Comparison of ENCODE assay signal across 1 cellular context in the genomic region with DNA sequence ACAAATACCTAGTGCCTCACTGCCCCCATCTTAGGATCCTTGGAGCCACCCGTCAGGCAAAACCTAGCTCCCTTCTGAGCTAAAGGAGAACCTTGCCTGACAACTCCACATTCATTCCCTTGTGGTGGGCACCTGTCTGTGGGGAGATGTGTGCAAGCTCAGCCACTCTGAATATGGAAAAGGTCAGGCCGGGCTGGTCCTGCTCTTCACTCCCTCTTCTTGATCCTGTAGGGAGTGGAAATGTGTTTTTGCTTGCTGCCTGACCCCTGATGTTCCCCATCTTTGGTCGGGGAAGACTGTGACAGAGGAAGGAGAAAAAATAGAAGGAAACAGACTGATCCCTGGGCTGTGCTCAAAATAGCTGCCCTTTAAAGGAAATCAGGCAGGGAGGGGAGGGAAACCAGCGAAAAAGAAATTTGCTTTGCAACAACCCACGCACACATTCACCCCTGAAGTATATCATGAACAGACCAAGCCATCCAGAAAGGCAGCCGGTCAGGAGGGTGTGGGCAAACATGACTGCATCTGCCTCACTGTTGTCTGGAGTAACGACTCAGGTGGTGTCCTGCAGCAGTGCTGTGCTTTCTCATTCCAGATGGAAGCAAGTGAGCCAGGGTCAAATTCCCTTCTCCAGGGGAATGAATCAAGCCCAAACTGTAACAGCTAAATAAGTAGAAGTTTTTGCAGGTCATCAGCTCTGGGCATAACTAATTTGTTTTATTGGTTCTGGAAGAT.
TF ChIP-seq lines count a peak whose summit lies in the region.

No MANE protein-coding gene starts in this region.

TF ChIP-seq in WTC11, 78 proteins besides CTCF, POLR2A, EP300 and RAD21 (continued from another document):
- TF ChIP-seq, protein P1, sequence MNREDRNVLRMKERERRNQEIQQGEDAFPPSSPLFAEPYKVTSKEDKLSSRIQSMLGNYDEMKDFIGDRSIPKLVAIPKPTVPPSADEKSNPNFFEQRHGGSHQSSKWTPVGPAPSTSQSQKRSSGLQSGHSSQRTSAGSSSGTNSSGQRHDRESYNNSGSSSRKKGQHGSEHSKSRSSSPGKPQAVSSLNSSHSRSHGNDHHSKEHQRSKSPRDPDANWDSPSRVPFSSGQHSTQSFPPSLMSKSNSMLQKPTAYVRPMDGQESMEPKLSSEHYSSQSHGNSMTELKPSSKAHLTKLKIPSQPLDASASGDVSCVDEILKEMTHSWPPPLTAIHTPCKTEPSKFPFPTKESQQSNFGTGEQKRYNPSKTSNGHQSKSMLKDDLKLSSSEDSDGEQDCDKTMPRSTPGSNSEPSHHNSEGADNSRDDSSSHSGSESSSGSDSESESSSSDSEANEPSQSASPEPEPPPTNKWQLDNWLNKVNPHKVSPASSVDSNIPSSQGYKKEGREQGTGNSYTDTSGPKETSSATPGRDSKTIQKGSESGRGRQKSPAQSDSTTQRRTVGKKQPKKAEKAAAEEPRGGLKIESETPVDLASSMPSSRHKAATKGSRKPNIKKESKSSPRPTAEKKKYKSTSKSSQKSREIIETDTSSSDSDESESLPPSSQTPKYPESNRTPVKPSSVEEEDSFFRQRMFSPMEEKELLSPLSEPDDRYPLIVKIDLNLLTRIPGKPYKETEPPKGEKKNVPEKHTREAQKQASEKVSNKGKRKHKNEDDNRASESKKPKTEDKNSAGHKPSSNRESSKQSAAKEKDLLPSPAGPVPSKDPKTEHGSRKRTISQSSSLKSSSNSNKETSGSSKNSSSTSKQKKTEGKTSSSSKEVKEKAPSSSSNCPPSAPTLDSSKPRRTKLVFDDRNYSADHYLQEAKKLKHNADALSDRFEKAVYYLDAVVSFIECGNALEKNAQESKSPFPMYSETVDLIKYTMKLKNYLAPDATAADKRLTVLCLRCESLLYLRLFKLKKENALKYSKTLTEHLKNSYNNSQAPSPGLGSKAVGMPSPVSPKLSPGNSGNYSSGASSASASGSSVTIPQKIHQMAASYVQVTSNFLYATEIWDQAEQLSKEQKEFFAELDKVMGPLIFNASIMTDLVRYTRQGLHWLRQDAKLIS (CRISPR knock-in tag; IDR thresholded peaks at IDR 0.05; ENCODE audit: borderline replicate concordance), result no peak
- TF ChIP-seq, protein P2, sequence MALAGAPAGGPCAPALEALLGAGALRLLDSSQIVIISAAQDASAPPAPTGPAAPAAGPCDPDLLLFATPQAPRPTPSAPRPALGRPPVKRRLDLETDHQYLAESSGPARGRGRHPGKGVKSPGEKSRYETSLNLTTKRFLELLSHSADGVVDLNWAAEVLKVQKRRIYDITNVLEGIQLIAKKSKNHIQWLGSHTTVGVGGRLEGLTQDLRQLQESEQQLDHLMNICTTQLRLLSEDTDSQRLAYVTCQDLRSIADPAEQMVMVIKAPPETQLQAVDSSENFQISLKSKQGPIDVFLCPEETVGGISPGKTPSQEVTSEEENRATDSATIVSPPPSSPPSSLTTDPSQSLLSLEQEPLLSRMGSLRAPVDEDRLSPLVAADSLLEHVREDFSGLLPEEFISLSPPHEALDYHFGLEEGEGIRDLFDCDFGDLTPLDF (CRISPR knock-in tag; IDR thresholded peaks at IDR 0.05), result no peak
- TF ChIP-seq, protein P3, sequence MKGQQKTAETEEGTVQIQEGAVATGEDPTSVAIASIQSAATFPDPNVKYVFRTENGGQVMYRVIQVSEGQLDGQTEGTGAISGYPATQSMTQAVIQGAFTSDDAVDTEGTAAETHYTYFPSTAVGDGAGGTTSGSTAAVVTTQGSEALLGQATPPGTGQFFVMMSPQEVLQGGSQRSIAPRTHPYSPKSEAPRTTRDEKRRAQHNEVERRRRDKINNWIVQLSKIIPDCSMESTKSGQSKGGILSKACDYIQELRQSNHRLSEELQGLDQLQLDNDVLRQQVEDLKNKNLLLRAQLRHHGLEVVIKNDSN (CRISPR knock-in tag; IDR thresholded peaks at IDR 0.05), result no peak
- TF ChIP-seq, protein P4, sequence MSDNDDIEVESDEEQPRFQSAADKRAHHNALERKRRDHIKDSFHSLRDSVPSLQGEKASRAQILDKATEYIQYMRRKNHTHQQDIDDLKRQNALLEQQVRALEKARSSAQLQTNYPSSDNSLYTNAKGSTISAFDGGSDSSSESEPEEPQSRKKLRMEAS (CRISPR knock-in tag; IDR thresholded peaks at IDR 0.05), result no peak
